8 cellular contexts compared by ENCODE assay signal in genomic region chrX:155216940-155217450, GRCh38. TPM values are rescaled to one million over a fixed set of nuclear protein-coding genes. Genes with fewer than 3 reads are reported as not detected.
DNase-seq lines count a peak whose midpoint lies in the region; ATAC-seq and TF ChIP-seq lines count a peak whose summit lies in the region.

No MANE protein-coding gene starts in this region.

- ATAC-seq in thoracic aorta (ENCODE audit: insufficient number of reproducible peaks, low FRiP score, low read depth) (no peak), HG02870 (IDR thresholded peaks at IDR 0.05; ENCODE audit: unreplicated experiment) (no peak), GM18502 (IDR thresholded peaks at IDR 0.05; ENCODE audit: poor library complexity, unreplicated experiment) (no peak)

- intact Hi-C loops in adrenal gland (cut with DNase I), result no loop called here

- TF ChIP-seq POLR2A in adrenal gland (IDR thresholded peaks at IDR 0.05), result no peak

- peak overlapping the region; percentile 96 for H3K9ac ChIP-seq in Loucy (ENCODE audit: low read depth, low read length, poor library complexity, severe bottlenecking)
- peak overlapping the region in 1 of 2 donors; percentile 64 for H3K9ac ChIP-seq in liver (ENCODE audit: low read depth in 1 of 2, low read length in 2 of 2)

- no peak for TF ChIP-seq RAD21 in liver (IDR thresholded peaks at IDR 0.05)

- H3K27me3 ChIP-seq in Loucy (ENCODE audit: insufficient read depth, low read length, poor library complexity, severe bottlenecking) (no peaks in the 10 kb centered on the region), adrenal gland (no peaks in the 10 kb centered on the region), liver (ENCODE audit: control insufficient read depth in 4 of 4, insufficient read depth in 4 of 4, low read length in 3 of 4) (no peaks in the 10 kb centered on the region), thoracic aorta (replicated peaks; ENCODE audit: insufficient read depth) (no peaks in the 10 kb centered on the region)

- H3F3A ChIP-seq in Loucy (ENCODE audit: low read depth), result no peaks in the 10 kb centered on the region

- DNase-seq in NCI-H1092 treated with DMSO at 0.1 percent for 48 hours (lab: John Stamatoyannopoulos, UW), result peak; percentile 62
- DNase-seq in NCI-H1092 (lab: John Stamatoyannopoulos, UW), result no peak
- DNase-seq in adrenal gland, result no peak
- DNase-seq in thoracic aorta (ENCODE audit: low spot score), result no peak

- H3K9me2 ChIP-seq in Loucy (replicated peaks; ENCODE audit: low read depth, low read length), result no peaks in the 10 kb centered on the region

- peak overlapping the region; percentile 99; the same call in 1 of the 2 replicates for H2AFZ ChIP-seq in Loucy (ENCODE audit: low read length)

- TF ChIP-seq CTCF in Loucy (conservative IDR thresholded peaks at IDR 0.05; ENCODE audit: low read length) (no peak), adrenal gland (IDR thresholded peaks at IDR 0.05) (peak in 3 of 6 experiments; percentile 1 to 28 (median 2)), liver (IDR thresholded peaks at IDR 0.05; ENCODE audit: low read depth, low read length, missing input control) (no peak), thoracic aorta (IDR thresholded peaks at IDR 0.05) (no peak)

- H3K27ac ChIP-seq in adrenal gland (peak overlapping the region in 4 of 5 donors; percentile 56 to 93 (median 78)), liver (ENCODE audit: low read depth in 1 of 2, low read length in 2 of 2) (peak overlapping the region in 1 of 2 donors; percentile 87), thoracic aorta (peak overlapping the region; percentile 93 to 94)

- H3K9me3 ChIP-seq in Loucy (ENCODE audit: insufficient read depth, low read depth, low read length) (no peaks in the 10 kb centered on the region), adrenal gland (replicated peaks in 1 of 3) (no peaks in the 10 kb centered on the region), liver (ENCODE audit: control insufficient read depth in 4 of 4, low read length in 3 of 4) (no peaks in the 10 kb centered on the region), thoracic aorta (no peaks in the 10 kb centered on the region)

- H3K4me1 ChIP-seq in Loucy (ENCODE audit: insufficient read depth, low read length, poor library complexity, severe bottlenecking) (peaks cover 30% of the 10 kb centered on the region), adrenal gland (replicated peaks in 1 of 2) (peaks cover 0 to 8% of the 10 kb centered on the region in 2 donors), liver (ENCODE audit: control insufficient read depth in 4 of 4, insufficient read depth in 4 of 4, low read length in 3 of 4) (peaks cover 3 to 12% (median 3%) of the 10 kb centered on the region in 4 donors), thoracic aorta (ENCODE audit: control insufficient read depth in 1 of 2, low read depth in 2 of 2) (peaks cover 0 to 11% of the 10 kb centered on the region in 2 donors)

- peak overlapping the region; percentile 97 for H3K4me2 ChIP-seq in Loucy (ENCODE audit: low read depth, low read length, poor library complexity, severe bottlenecking)

- H3K4me3 ChIP-seq in Loucy (ENCODE audit: low read length, poor library complexity, severe bottlenecking) (peak overlapping the region; percentile 98), adrenal gland (peak overlapping the region in 2 of 4 donors; percentile 18 to 81), liver (ENCODE audit: low read depth in 1 of 3, low read length in 3 of 3) (peak overlapping the region in 2 of 3 donors; percentile 90 to 93), thoracic aorta (peak overlapping the region; percentile 91)

- H3K36me3 ChIP-seq in Loucy (ENCODE audit: insufficient read depth, low read length) (no peaks in the 10 kb centered on the region), adrenal gland (replicated peaks in 1 of 2) (no peaks in the 10 kb centered on the region), liver (ENCODE audit: control insufficient read depth in 4 of 4, insufficient read depth in 3 of 4, low read depth in 1 of 4, low read length in 3 of 4) (peaks cover 0 to 3% (median 0%) of the 10 kb centered on the region in 4 donors), thoracic aorta (no peaks in the 10 kb centered on the region)

- H4K20me1 ChIP-seq in Loucy (ENCODE audit: insufficient read depth, low read length, poor library complexity, severe bottlenecking), result peaks cover 37% of the 10 kb centered on the region

- WGBS in adrenal gland, 4 donors, result 4 to 47% (median 20%) methylated on average over 11 of the region's 11 CpGs
- 12% methylated on average over 11 of the region's 11 CpGs for WGBS in liver

- peaks cover 53% of the 10 kb centered on the region for H3K79me2 ChIP-seq in Loucy (ENCODE audit: insufficient read depth, low read length)

TF ChIP-seq in liver, 16 proteins besides CTCF, POLR2A, EP300 and RAD21:
- no peak for TF ChIP-seq HNF4G (IDR thresholded peaks at IDR 0.05)

RNA-seq across cellular contexts. Expression of gene VBP1, which starts 0.7 kb away (rescaled TPM):
- total RNA-seq in adrenal gland (10 to 100 TPM; 18.2 to 46.3 (median 39.9) TPM), liver (10 to 100 TPM; 15.1 to 40.7 TPM), thoracic aorta (10 to 100 TPM; 15.0 to 25.9 TPM)
- polyA plus RNA-seq in adrenal gland (10 to 100 TPM; 18.7 to 85.4 (median 19.5) TPM), liver (10 to 100 TPM; 16.3 to 16.9 TPM)

RNA-seq across cellular contexts. Expression of gene RAB39B, which starts 47.3 kb away (rescaled TPM):
- total RNA-seq in adrenal gland (1 to 10 TPM in 2 of 8 donors, under 1 TPM in 6; 0.18 to 2.1 (median 0.74) TPM), liver (under 1 TPM; 0.17 to 0.75 TPM), thoracic aorta (under 1 TPM; 0.14 to 0.78 TPM)
- polyA plus RNA-seq in adrenal gland (1 to 10 TPM in 2 of 3 donors, under 1 TPM in 1; 0.77 to 2.6 (median 1.8) TPM), liver (under 1 TPM in 1 of 2 donors, not detected in 1; 0.07 TPM)
